8 cellular contexts compared by ENCODE assay signal in genomic region chr17:16652847-16653366, GRCh38. TPM values are rescaled to one million over a fixed set of nuclear protein-coding genes. Genes with fewer than 3 reads are reported as not detected.
DNase-seq lines count a peak whose midpoint lies in the region; ATAC-seq and TF ChIP-seq lines count a peak whose summit lies in the region.

No MANE protein-coding gene starts in this region.

- no peaks in the 10 kb centered on the region for H3K36me3 ChIP-seq in lung (ENCODE audit: control insufficient read depth in 2 of 2, insufficient read depth in 2 of 2, low read length in 2 of 2)
- no peaks in the 10 kb centered on the region for H3K36me3 ChIP-seq in upper lobe of right lung

- DNase-seq in M059J (ENCODE audit: low read depth): peak; percentile 6
- DNase-seq in caudate nucleus (lab: John Stamatoyannopoulos, UW): peak in 3 of 61 donors; percentile 29 to 47 (median 44)
- DNase-seq in lung (ENCODE audit: low spot score): no peak
- DNase-seq in upper lobe of right lung: no peak
- DNase-seq in cerebellar nuclear complex (lab: John Stamatoyannopoulos, UW): no peak
- DNase-seq in DMS153 treated with DMSO at 0.1 percent for 48 hours (lab: John Stamatoyannopoulos, UW; ENCODE audit: unreplicated experiment): no peak
- no peak for DNase-seq in stimulated activated CD4-positive, alpha-beta T cell treated with anti-CD3 and anti-CD28 coated beads, Interleukin-4, amount 100 ng/mL, for 24 hours

- WGBS in lung, 2 donors: 11 to 12% methylated on average over 7 to 8 of the region's 8 CpGs

- intact Hi-C loops in upper lobe of right lung (cut with DNase I): no loop called here

- H3K27ac ChIP-seq in caudate nucleus (ENCODE audit: low read depth, low read length): peak overlapping the region; percentile 94
- H3K27ac ChIP-seq in lung (ENCODE audit: low read depth in 1 of 2, low read length in 1 of 2): peak overlapping the region; percentile 91 to 97
- peak overlapping the region; percentile 94 for H3K27ac ChIP-seq in upper lobe of right lung

- peak overlapping the region; percentile 87 for H3K4me3 ChIP-seq in lung
- H3K4me3 ChIP-seq in upper lobe of right lung: peak overlapping the region; percentile 72

- peak; percentile 39 for ATAC-seq in GM18907 (IDR thresholded peaks at IDR 0.05; ENCODE audit: unreplicated experiment)
- peak; percentile 2 for ATAC-seq in lung (ENCODE audit: insufficient read depth, low FRiP score)
- ATAC-seq in upper lobe of right lung: no peak

- H3K9me3 ChIP-seq in lung (ENCODE audit: control insufficient read depth in 2 of 2, insufficient read depth in 1 of 2, low read length in 1 of 2) (no peaks in the 10 kb centered on the region), upper lobe of right lung (no peaks in the 10 kb centered on the region)

- no peak for TF ChIP-seq CTCF in lung (IDR thresholded peaks at IDR 0.05; ENCODE audit: control extremely low read depth, extremely low read depth)
- no peak for TF ChIP-seq CTCF in upper lobe of right lung (IDR thresholded peaks at IDR 0.05)

- H3K4me1 ChIP-seq in lung (ENCODE audit: control insufficient read depth in 2 of 2, insufficient read depth in 2 of 2, low read length in 2 of 2) (peaks cover 0 to 1% of the 10 kb centered on the region in 2 donors), upper lobe of right lung (peaks cover 8% of the 10 kb centered on the region)

- H3K27me3 ChIP-seq in lung (ENCODE audit: control insufficient read depth, insufficient read depth) (no peaks in the 10 kb centered on the region), upper lobe of right lung (no peaks in the 10 kb centered on the region)

RNA-seq across cellular contexts. Expression of gene ZNF624, which starts 0.7 kb away (rescaled TPM):
- 2.0 and 2.1 TPM in 2 replicates for total RNA-seq in M059J (2014; rRNA removed; shearing (Covaris generic))
- total RNA-seq in lung (10 to 100 TPM in 1 of 2 donors, 1 to 10 TPM in 1; 5.3 to 11.7 TPM), upper lobe of right lung (5.6 TPM)
- 1 to 10 TPM; 1.2 to 1.3 TPM for polyA plus RNA-seq in lung

RNA-seq across cellular contexts. Expression of gene CCDC144A, which starts 37.1 kb away (rescaled TPM):
- total RNA-seq in M059J (2014; rRNA removed; shearing (Covaris generic)): 0.27 and 0.42 TPM in 2 replicates
- total RNA-seq in lung: 1 to 10 TPM; 1.8 to 6.7 TPM
- 1 to 10 TPM in 1 of 2 donors, under 1 TPM in 1; 0.96 to 1.5 TPM for polyA plus RNA-seq in lung
- total RNA-seq in upper lobe of right lung: 10.9 TPM
